In genomic region chr12:12461923-12462315, GRCh38 we compare ENCODE assay signal across 20 cellular contexts.
DNase-seq lines count a peak whose midpoint lies in the region; ATAC-seq and TF ChIP-seq lines count a peak whose summit lies in the region.
"Had no signal": no experiment of that assay in that cellular context is flagged by ENCODE, and none has a peak within 500 bp of the region (broad histone marks: within the 10 kb centered on the region; RNA-seq: fewer than 3 reads in every experiment).

No MANE protein-coding gene starts in this region.

- H3K9me3 ChIP-seq in transverse colon: no peaks in the 10 kb centered on the region
- H3K9me3 ChIP-seq: BLaER1 treated with 17β-estradiol and CSF1 and Interleukin-3, amounts not matched to agents 10 nM and 100 nM; right lobe of liver; SJSA1 had no signal

- peaks cover 79% of the 10 kb centered on the region for H3K4me1 Mint-ChIP-seq in activated naive CD4-positive, alpha-beta T cell treated with anti-CD3 and anti-CD28 coated beads for 36 hours (ENCODE audit: low read depth)

- DNase-seq in activated CD4-positive, alpha-beta T cell treated with anti-CD3 and anti-CD28 coated beads for 48 hours: peak; percentile 66
- no peak for DNase-seq in activated CD4-positive, alpha-beta T cell treated with anti-CD3 and anti-CD28 coated beads for 1 hour
- DNase-seq in activated naive CD4-positive, alpha-beta T cell treated with anti-CD3 and anti-CD28 coated beads for 36 hours: peak; percentile 45
- DNase-seq in stimulated activated CD4-positive, alpha-beta T cell treated with anti-CD3 and anti-CD28 coated beads, Interleukin-4, amount 100 ng/mL, for 1 hour: peak; percentile 29
- DNase-seq in transverse colon: no peak
- no peak for DNase-seq in COLO668 (lab: John Stamatoyannopoulos, UW; ENCODE audit: unreplicated experiment)
- DNase-seq: DMS53, foreskin melanocyte, HFFc6, IMR-90, MM.1S, NCI-H187, OCI-M1, right lobe of liver had no signal

- no peak for TF ChIP-seq CTCF in transverse colon (IDR thresholded peaks at IDR 0.05)

- H3K36me3 ChIP-seq in transverse colon: no peaks in the 10 kb centered on the region
- H3K36me3 ChIP-seq: right lobe of liver, SJSA1 had no signal

- H3K27me3 Mint-ChIP-seq in activated naive CD4-positive, alpha-beta T cell treated with anti-CD3 and anti-CD28 coated beads for 36 hours (ENCODE audit: low read depth): no peaks in the 10 kb centered on the region
- H3K27me3 Mint-ChIP-seq: stimulated activated memory B cell treated with anti-CD40 and anti-IgM and Interleukin-4, amounts not matched to agents 10 μg/mL and 1 μg/mL and 100 μg/mL, for 72 hours had no signal

- peak; percentile 56 for ATAC-seq in HG03521 (IDR thresholded peaks at IDR 0.05; ENCODE audit: unreplicated experiment)
- no peak for ATAC-seq in HG03354 (IDR thresholded peaks at IDR 0.05; ENCODE audit: poor library complexity, severe bottlenecking, unreplicated experiment)
- ATAC-seq: left lobe of liver; right lobe of liver; stimulated activated memory B cell treated with anti-CD40 and anti-IgM and Interleukin-4, amounts not matched to agents 10 μg/mL and 1 μg/mL and 100 μg/mL, for 72 hours had no signal

- no peak for TF ChIP-seq EP300 in transverse colon (IDR thresholded peaks at IDR 0.05; ENCODE audit: low read depth)

- WGBS in transverse colon (ENCODE audit: low coverage in 1 of 2), 2 donors: 79 to 87% methylated on average over 5 of the region's 5 CpGs

- peaks cover 17% of the 10 kb centered on the region for H3K36me3 Mint-ChIP-seq in activated naive CD4-positive, alpha-beta T cell treated with anti-CD3 and anti-CD28 coated beads for 36 hours (ENCODE audit: low read depth)

- no peak for TF ChIP-seq POLR2A in transverse colon (IDR thresholded peaks at IDR 0.05)

- H3K4me3 Mint-ChIP-seq in activated naive CD4-positive, alpha-beta T cell treated with anti-CD3 and anti-CD28 coated beads for 36 hours: peak overlapping the region; percentile 9
- H3K4me3 Mint-ChIP-seq: HFFc6; stimulated activated memory B cell treated with anti-CD40 and anti-IgM and Interleukin-4, amounts not matched to agents 10 μg/mL and 1 μg/mL and 100 μg/mL, for 72 hours had no signal

- H3K4me3 ChIP-seq in transverse colon: no peak overlapping the region
- H3K4me3 ChIP-seq: BLaER1 treated with 17β-estradiol and CSF1 and Interleukin-3, amounts not matched to agents 10 nM and 100 nM; right lobe of liver; SJSA1 had no signal

- CTCF ChIA-PET in activated naive CD4-positive, alpha-beta T cell treated with anti-CD3 and anti-CD28 coated beads for 36 hours (lab: Charles Lee): interaction anchor here (0.7 to 2.1 kb wide), 11 partner anchors 9 to 100 kb away, joined by 3 to 10 read pairs (median 3); no protein-coding TSS in a partner anchor

- H3K27me3 ChIP-seq in transverse colon: no peaks in the 10 kb centered on the region
- H3K27me3 ChIP-seq: BLaER1 treated with 17β-estradiol and CSF1 and Interleukin-3, amounts not matched to agents 10 nM and 100 nM; right lobe of liver; SJSA1 had no signal

- no peaks in the 10 kb centered on the region for H3K9me3 Mint-ChIP-seq in activated naive CD4-positive, alpha-beta T cell treated with anti-CD3 and anti-CD28 coated beads for 36 hours
- H3K9me3 Mint-ChIP-seq: HFFc6; stimulated activated memory B cell treated with anti-CD40 and anti-IgM and Interleukin-4, amounts not matched to agents 10 μg/mL and 1 μg/mL and 100 μg/mL, for 72 hours had no signal

- in situ Hi-C loops in transverse colon (cut with MboI; ENCODE audit: low pct_ligation_motif_present in 1 of 4, low pct_unique_long_range_greater_than_20kb in 1 of 4, low sequenced_read_pairs in 3 of 4): no loop called here

- no peak overlapping the region for H3K27ac ChIP-seq in transverse colon
- H3K27ac ChIP-seq: BLaER1 treated with 17β-estradiol and CSF1 and Interleukin-3, amounts not matched to agents 10 nM and 100 nM; right lobe of liver; SJSA1 had no signal

- intact Hi-C loops in activated naive CD4-positive, alpha-beta T cell treated with anti-CD3 and anti-CD28 coated beads for 36 hours (cut with micrococcal nuclease): loop anchor here (1.0 to 5.0 kb wide), 6 partner anchors 13 to 145 kb away; partner anchors contain the start of gene DUSP16
- intact Hi-C loops in transverse colon (cut with DNase I; ENCODE audit: low total_unique reads): no loop called here

- H3K4me1 ChIP-seq in transverse colon: peaks cover 0 to 5% (median 0%) of the 10 kb centered on the region in 4 donors
- H3K4me1 ChIP-seq: right lobe of liver, SJSA1 had no signal

- H3K27ac Mint-ChIP-seq in activated naive CD4-positive, alpha-beta T cell treated with anti-CD3 and anti-CD28 coated beads for 36 hours: peak overlapping the region; percentile 90
- H3K27ac Mint-ChIP-seq: HFFc6; stimulated activated memory B cell treated with anti-CD40 and anti-IgM and Interleukin-4, amounts not matched to agents 10 μg/mL and 1 μg/mL and 100 μg/mL, for 72 hours had no signal

Comparison
In these comparisons a context has a peak if more than half of its experiments do, and no peak if none do; other contexts are left out.
1. DNase-seq: peak in activated CD4-positive, alpha-beta T cell treated with anti-CD3 and anti-CD28 coated beads for 48 hours (single experiment), activated naive CD4-positive, alpha-beta T cell treated with anti-CD3 and anti-CD28 coated beads for 36 hours (single experiment) and stimulated activated CD4-positive, alpha-beta T cell treated with anti-CD3 and anti-CD28 coated beads, Interleukin-4, amount 100 ng/mL, for 1 hour (single experiment); none in activated CD4-positive, alpha-beta T cell treated with anti-CD3 and anti-CD28 coated beads for 1 hour (single experiment), transverse colon (single experiment) and COLO668 (single experiment).